ENCODE assay signal across 7 cellular contexts in the genomic region with DNA sequence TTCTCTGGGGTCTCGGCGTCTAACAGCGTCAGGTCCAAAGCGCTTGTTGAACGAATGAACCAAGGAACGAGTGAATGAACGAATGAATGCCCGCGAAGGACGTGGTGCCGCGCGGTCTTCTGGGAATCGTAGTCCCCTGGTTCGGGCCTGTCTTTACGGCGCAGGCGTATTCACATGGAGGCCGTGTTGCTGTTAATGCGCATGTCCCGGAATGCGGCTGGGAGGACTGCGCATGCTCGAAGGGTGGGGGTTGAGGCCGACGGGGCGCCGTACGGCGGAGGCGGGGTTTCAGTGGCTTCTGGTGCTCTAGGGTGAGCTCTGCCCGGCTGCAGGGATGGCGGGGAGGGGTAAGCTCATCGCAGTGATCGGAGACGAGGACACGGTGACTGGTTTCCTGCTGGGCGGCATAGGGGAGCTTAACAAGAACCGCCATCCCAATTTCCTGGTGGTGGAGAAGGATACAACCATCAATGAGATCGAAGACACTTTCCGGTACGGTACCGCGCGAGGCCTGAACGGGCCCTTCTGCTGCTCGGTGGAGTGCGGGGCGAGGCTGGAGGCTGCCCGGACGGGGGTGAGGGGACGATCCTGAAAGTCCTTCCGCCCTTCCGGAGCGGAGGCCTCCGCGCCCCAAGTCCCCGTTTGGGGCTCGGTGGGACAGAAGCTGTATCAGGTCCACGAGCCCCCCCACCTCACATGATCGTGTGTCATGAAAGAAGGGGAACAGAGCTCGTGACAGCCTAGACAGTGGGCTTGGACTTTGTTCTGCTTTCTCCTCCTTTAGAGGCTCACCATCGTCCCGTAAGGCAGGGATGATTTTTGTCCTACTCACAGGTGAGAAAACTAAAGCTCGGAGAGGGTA. TPM values are rescaled to one million over a fixed set of nuclear protein-coding genes. Genes with fewer than 3 reads are reported as not detected.
DNase-seq lines count a peak whose midpoint lies in the region; ATAC-seq and FAIRE-seq lines count a peak whose summit lies in the region.

Gene ATP6V1F (plus strand): TSS at position 286 of the 862 bp plus-strand sequence. CDS start 49 bp downstream, at position 335.

- DNase-seq in GM18507 (ENCODE audit: extremely low spot score, insufficient read length, low read depth): peak; percentile 99
- DNase-seq in NCI-H2081 (lab: John Stamatoyannopoulos, UW): peak; percentile 99
- peak; percentile 91 for DNase-seq in T1000 (lab: John Stamatoyannopoulos, UW)
- DNase-seq in astrocyte of the hippocampus (ENCODE audit: low read depth, low spot score): peak; percentile 99
- DNase-seq in hepatic stellate cell (ENCODE audit: low spot score): peak; percentile 100
- peak; percentile 93 for DNase-seq in renal cortical epithelial cell (ENCODE audit: low read depth)

- ATAC-seq in HG02981 (IDR thresholded peaks at IDR 0.05; ENCODE audit: unreplicated experiment): peak; percentile 87

- FAIRE-seq in GM18507 (lab: Jason Lieb, UNC): peak; percentile 97

RNA-seq across cellular contexts. Expression of gene ATP6V1F, which starts in this region (rescaled TPM):
- 82.1 and 145 TPM in 2 replicates for total RNA-seq in renal cortical epithelial cell

Comparison
In these comparisons a context has a peak if more than half of its experiments do, and no peak if none do; other contexts are left out.
1. Peak in every context shown above with its lines: DNase-seq and ATAC-seq.